In genomic region chr7:141483044-141483443, GRCh38 we compare ENCODE assay signal across 1 cellular context.
TF ChIP-seq lines count a peak whose summit lies in the region.

No MANE protein-coding gene starts in this region.

TF ChIP-seq in HepG2, 621 proteins besides CTCF, POLR2A, EP300 and RAD21 (continued from another document):
- no peak for TF ChIP-seq FOXP4 (CRISPR knock-in tag; IDR thresholded peaks at IDR 0.05)
